Comparison of ENCODE assay signal across 7 cellular contexts in genomic region chr17:40073454-40074174, GRCh38. TPM values are rescaled to one million over a fixed set of nuclear protein-coding genes. Genes with fewer than 3 reads are reported as not detected.
DNase-seq lines count a peak whose midpoint lies in the region; ATAC-seq and TF ChIP-seq lines count a peak whose summit lies in the region.
"Had no signal": no experiment of that assay in that cellular context is flagged by ENCODE, and none has a peak within 500 bp of the region (broad histone marks: within the 10 kb centered on the region; RNA-seq: fewer than 3 reads in every experiment).

No MANE protein-coding gene starts in this region.

- POLR2A ChIA-PET in HEK293 (lab: Yijun Ruan, JAX) = interaction anchor here (0.5 to 2.2 kb wide), 5 partner anchors 10 to 67 kb away, joined by 4 to 12 read pairs (median 4); partner anchors contain the start of genes CASC3, MED24 and THRA

- CTCF ChIA-PET in HEK293 (lab: Yijun Ruan, JAX) = interaction anchor here (0.5 to 10.2 kb wide), 17 partner anchors 11 to 840 kb away, joined by 3 to 166 read pairs (median 21); partner anchors contain the start of genes CSF3, MED24, NR1D1 and THRA

- H3K27me3 ChIP-seq in dorsolateral prefrontal cortex (no peaks in the 10 kb centered on the region), rectal smooth muscle tissue (ENCODE audit: control insufficient read depth, insufficient read depth, low read length) (no peaks in the 10 kb centered on the region)

- H3K9me3 ChIP-seq in HEK293 (ENCODE audit: control insufficient read depth, insufficient read depth, low read depth, low read length) = no peaks in the 10 kb centered on the region

- H3K27ac ChIP-seq in HEK293 (ENCODE audit: extremely low read depth, low read depth, low read length) = no peak overlapping the region; the same call in 1 of the 2 replicates
- H3K27ac ChIP-seq in dorsolateral prefrontal cortex = peak overlapping the region; percentile 93 to 100 (median 100)
- peak overlapping the region; percentile 91 for H3K27ac ChIP-seq in rectal smooth muscle tissue (ENCODE audit: low read depth, low read length)

- peaks cover 36% of the 10 kb centered on the region for H3K4me1 ChIP-seq in HEK293 (ENCODE audit: control insufficient read depth, insufficient read depth, low read length)
- H3K4me1 ChIP-seq in rectal smooth muscle tissue (ENCODE audit: control insufficient read depth, insufficient read depth, low read length) = peaks cover 73% of the 10 kb centered on the region

- no peak for DNase-seq in dorsolateral prefrontal cortex
- DNase-seq in KG1 (lab: John Stamatoyannopoulos, UW) = no peak
- DNase-seq: foreskin fibroblast had no signal

- no peak overlapping the region for H3K9ac ChIP-seq in rectal smooth muscle tissue (ENCODE audit: low read length)

- intact Hi-C loops in dorsolateral prefrontal cortex (cut with DNase I) = no loop called here

- H3K36me3 ChIP-seq in HEK293 (ENCODE audit: control insufficient read depth in 2 of 2, insufficient read depth in 1 of 2, low read length in 2 of 2) = peaks cover 0 to 35% of the 10 kb centered on the region in 2 experiments; a peak in 2 of 3 replicates
- peaks cover 10% of the 10 kb centered on the region for H3K36me3 ChIP-seq in rectal smooth muscle tissue (ENCODE audit: control insufficient read depth, insufficient read depth, low read length)

- no peak for ATAC-seq in HG02798 (IDR thresholded peaks at IDR 0.05; ENCODE audit: poor library complexity, unreplicated experiment)
- no peak for ATAC-seq in HG03439 (IDR thresholded peaks at IDR 0.05; ENCODE audit: unreplicated experiment)

- TF ChIP-seq CTCF in HEK293 (tag by site-specific recombination; IDR thresholded peaks at IDR 0.05) = no peak
- TF ChIP-seq CTCF in dorsolateral prefrontal cortex (IDR thresholded peaks at IDR 0.05 in 54 of 56, conservative IDR thresholded peaks at IDR 0.05 in 2 of 56; ENCODE audit: low read depth in 1 of 56, partially characterized antibody in 56 of 56) = no peak

- H3K4me3 ChIP-seq in HEK293 (ENCODE audit: low read depth, low read length) (no peak overlapping the region), dorsolateral prefrontal cortex (peak overlapping the region in 34 of 59 donors; percentile 6 to 71 (median 54)), rectal smooth muscle tissue (ENCODE audit: low read length) (no peak overlapping the region)

TF ChIP-seq in HEK293, 187 proteins besides CTCF, POLR2A, EP300 and RAD21:
- no peak for TF ChIP-seq AEBP2 (tag by site-specific recombination; IDR thresholded peaks at IDR 0.05; ENCODE audit: borderline replicate concordance)
- TF ChIP-seq ZNF426 (tag by site-specific recombination; IDR thresholded peaks at IDR 0.05) = no peak
- no peak for TF ChIP-seq ZNF37A (tag by site-specific recombination; IDR thresholded peaks at IDR 0.05)
- peak; percentile 99 for TF ChIP-seq ZNF664 (tag by site-specific recombination; IDR thresholded peaks at IDR 0.05)
- TF ChIP-seq ZBTB48 (tag by site-specific recombination; IDR thresholded peaks at IDR 0.05) = peak; percentile 66; the same call in 1 of the 2 replicates
- TF ChIP-seq ZFP3 (tag by site-specific recombination; IDR thresholded peaks at IDR 0.05; ENCODE audit: low read depth) = no peak
- TF ChIP-seq ZNF416 (tag by site-specific recombination; IDR thresholded peaks at IDR 0.05) = no peak
- no peak for TF ChIP-seq ZNF561 (tag by site-specific recombination; IDR thresholded peaks at IDR 0.05; ENCODE audit: borderline replicate concordance)
- TF ChIP-seq SP2 (tag by site-specific recombination; IDR thresholded peaks at IDR 0.05) = 0 out of 2 replicates have a peak, but pooled peaks have one; percentile 4
- no peak for TF ChIP-seq ZSCAN4 (tag by site-specific recombination; IDR thresholded peaks at IDR 0.05)
- no peak for TF ChIP-seq ZNF174 (tag by site-specific recombination; IDR thresholded peaks at IDR 0.05)
- TF ChIP-seq BCL11B (tag by site-specific recombination; IDR thresholded peaks at IDR 0.05; ENCODE audit: low read depth) = no peak
- 0 out of 2 replicates have a peak, but pooled peaks have one; percentile 18 for TF ChIP-seq KLF8 (tag by site-specific recombination; IDR thresholded peaks at IDR 0.05)
- 0 out of 2 replicates have a peak, but pooled peaks have one; percentile 16 for TF ChIP-seq GLIS1 (tag by site-specific recombination; IDR thresholded peaks at IDR 0.05)
- 0 out of 2 replicates have a peak, but pooled peaks have one; percentile 37 for TF ChIP-seq ZEB2 (tag by site-specific recombination; IDR thresholded peaks at IDR 0.05)
- TF ChIP-seq IKZF3 (tag by site-specific recombination; IDR thresholded peaks at IDR 0.05) = peak; percentile 62; the same call in 1 of the 2 replicates
- TF ChIP-seq PRDM6 (tag by site-specific recombination; IDR thresholded peaks at IDR 0.05) = no peak
- no peak for TF ChIP-seq ZNF670 (tag by site-specific recombination; IDR thresholded peaks at IDR 0.05; ENCODE audit: low read depth)

RNA-seq across cellular contexts. Expression of gene THRA, which starts 10.8 kb away (rescaled TPM):
- 100 to 1,000 TPM; 178 to 301 (median 231) TPM for total RNA-seq in dorsolateral prefrontal cortex

RNA-seq across cellular contexts. Expression of gene MED24, which starts 19.4 kb away (rescaled TPM):
- total RNA-seq in dorsolateral prefrontal cortex = 100 to 1,000 TPM in 59 of 120 experiments, 10 to 100 TPM in 61; 59.5 to 156 (median 99.1) TPM

RNA-seq across cellular contexts. Expression of gene NR1D1, which starts 26.8 kb away (rescaled TPM):
- 10 to 100 TPM; 26.9 to 97.0 (median 62.1) TPM for total RNA-seq in dorsolateral prefrontal cortex

RNA-seq across cellular contexts. Expression of gene MSL1, which starts 48.2 kb away (rescaled TPM):
- 100 to 1,000 TPM in 116 of 120 experiments, 10 to 100 TPM in 4; 87.8 to 143 (median 120) TPM for total RNA-seq in dorsolateral prefrontal cortex

RNA-seq across cellular contexts. Expression of gene CSF3, which starts 58.4 kb away (rescaled TPM):
- 100 to 1,000 TPM in 1 of 120 experiments, 10 to 100 TPM in 8, 1 to 10 TPM in 30, under 1 TPM in 25, not detected in 56; 0.30 to 105 (median 1.8) TPM for total RNA-seq in dorsolateral prefrontal cortex

Comparison
In these comparisons a context has a peak if more than half of its experiments do, and no peak if none do; other contexts are left out.
1. H3K4me3 ChIP-seq: peak in dorsolateral prefrontal cortex (34 of 59); none in HEK293 (single experiment) and rectal smooth muscle tissue (single experiment).